ENCODE assay signal across 14 cellular contexts in genomic region chrX:150621652-150622051, GRCh38. TPM values are rescaled to one million over a fixed set of nuclear protein-coding genes. Genes with fewer than 3 reads are reported as not detected.
DNase-seq lines count a peak whose midpoint lies in the region; ATAC-seq lines count a peak whose summit lies in the region.
"Had no signal": no experiment of that assay in that cellular context is flagged by ENCODE, and none has a peak within 500 bp of the region (broad histone marks: within the 10 kb centered on the region; RNA-seq: fewer than 3 reads in every experiment).

No MANE protein-coding gene starts in this region.

- no peak for DNase-seq in activated naive CD4-positive, alpha-beta T cell treated with anti-CD3 and anti-CD28 coated beads, Interleukin-2, amount 10 ng/mL, durations not matched to agents 7 days and 5 days
- DNase-seq in OCI-M1 (lab: John Stamatoyannopoulos, UW) (peak; percentile 70), NCI-H2081 (lab: John Stamatoyannopoulos, UW) (no peak), NCI-H774 (lab: John Stamatoyannopoulos, UW) (no peak)
- DNase-seq in activated T-helper 1 cell treated with anti-CD3 and anti-CD28 coated beads, Interleukin-12 subunit alpha, Interleukin-12 subunit beta, Interleukin-2, Interleukin-4 antibody, amounts not matched to agents 30 ng/mL and 10 ng/mL and 1 ng/mL, durations not matched to agents 14 hours and 24 hours and 36 hours (ENCODE audit: low spot score) = no peak
- DNase-seq in stimulated activated effector memory CD8-positive, alpha-beta T cell treated with anti-CD3 and anti-CD28 coated beads, Interleukin-12 subunit alpha, Interleukin-12 subunit beta, amount 100 ng/mL, for 72 hours (ENCODE audit: low spot score in 2 of 2) = no peak
- DNase-seq: DMS53, MV-4-11, NCI-H1436, NCI-H2029, NCI-H2171 treated with DMSO at 0.1 percent for 48 hours, NCI-H748 treated with DMSO at 0.1 percent for 48 hours, PC-9 had no signal

- no peaks in the 10 kb centered on the region for H3K9me3 Mint-ChIP-seq in activated naive CD4-positive, alpha-beta T cell treated with anti-CD3 and anti-CD28 coated beads, Interleukin-2, amount 50 U/mL, for 24 hours
- no peaks in the 10 kb centered on the region for H3K9me3 Mint-ChIP-seq in activated naive CD4-positive, alpha-beta T cell treated with anti-CD3 and anti-CD28 coated beads, Interleukin-2, amount 10 ng/mL, durations not matched to agents 7 days and 5 days
- H3K9me3 Mint-ChIP-seq in activated T-helper 1 cell treated with anti-CD3 and anti-CD28 coated beads, Interleukin-12 subunit alpha, Interleukin-12 subunit beta, Interleukin-2, Interleukin-4 antibody, amounts not matched to agents 30 ng/mL and 10 ng/mL and 1 ng/mL, durations not matched to agents 14 hours and 24 hours and 36 hours = no peaks in the 10 kb centered on the region
- H3K9me3 Mint-ChIP-seq in stimulated activated effector memory CD8-positive, alpha-beta T cell treated with anti-CD3 and anti-CD28 coated beads, Interleukin-12 subunit alpha, Interleukin-12 subunit beta, amount 100 ng/mL, for 72 hours = no peaks in the 10 kb centered on the region

- H3K27me3 Mint-ChIP-seq in activated naive CD4-positive, alpha-beta T cell treated with anti-CD3 and anti-CD28 coated beads, Interleukin-2, amount 50 U/mL, for 24 hours = no peaks in the 10 kb centered on the region
- H3K27me3 Mint-ChIP-seq in activated naive CD4-positive, alpha-beta T cell treated with anti-CD3 and anti-CD28 coated beads, Interleukin-2, amount 10 ng/mL, durations not matched to agents 7 days and 5 days = no peaks in the 10 kb centered on the region
- no peaks in the 10 kb centered on the region for H3K27me3 Mint-ChIP-seq in activated T-helper 1 cell treated with anti-CD3 and anti-CD28 coated beads, Interleukin-12 subunit alpha, Interleukin-12 subunit beta, Interleukin-2, Interleukin-4 antibody, amounts not matched to agents 30 ng/mL and 10 ng/mL and 1 ng/mL, durations not matched to agents 14 hours and 24 hours and 36 hours (ENCODE audit: insufficient read depth)

- no peak overlapping the region for H3K4me3 Mint-ChIP-seq in activated naive CD4-positive, alpha-beta T cell treated with anti-CD3 and anti-CD28 coated beads, Interleukin-2, amount 50 U/mL, for 24 hours
- no peak overlapping the region for H3K4me3 Mint-ChIP-seq in activated naive CD4-positive, alpha-beta T cell treated with anti-CD3 and anti-CD28 coated beads, Interleukin-2, amount 10 ng/mL, durations not matched to agents 7 days and 5 days
- H3K4me3 Mint-ChIP-seq in activated T-helper 1 cell treated with anti-CD3 and anti-CD28 coated beads, Interleukin-12 subunit alpha, Interleukin-12 subunit beta, Interleukin-2, Interleukin-4 antibody, amounts not matched to agents 30 ng/mL and 10 ng/mL and 1 ng/mL, durations not matched to agents 14 hours and 24 hours and 36 hours = no peak overlapping the region
- no peak overlapping the region for H3K4me3 Mint-ChIP-seq in stimulated activated effector memory CD8-positive, alpha-beta T cell treated with anti-CD3 and anti-CD28 coated beads, Interleukin-12 subunit alpha, Interleukin-12 subunit beta, amount 100 ng/mL, for 72 hours

- ATAC-seq in stimulated activated effector memory CD8-positive, alpha-beta T cell treated with anti-CD3 and anti-CD28 coated beads, Interleukin-12 subunit alpha, Interleukin-12 subunit beta, amount 100 ng/mL, for 72 hours = no peak

- intact Hi-C loops in activated T-helper 1 cell treated with anti-CD3 and anti-CD28 coated beads, Interleukin-12 subunit alpha, Interleukin-12 subunit beta, Interleukin-2, Interleukin-4 antibody, amounts not matched to agents 30 ng/mL and 10 ng/mL and 1 ng/mL, durations not matched to agents 14 hours and 24 hours and 36 hours (cut with micrococcal nuclease) = no loop called here

- H3K4me1 Mint-ChIP-seq in activated naive CD4-positive, alpha-beta T cell treated with anti-CD3 and anti-CD28 coated beads, Interleukin-2, amount 50 U/mL, for 24 hours = peaks cover 10% of the 10 kb centered on the region
- H3K4me1 Mint-ChIP-seq in activated naive CD4-positive, alpha-beta T cell treated with anti-CD3 and anti-CD28 coated beads, Interleukin-2, amount 10 ng/mL, durations not matched to agents 7 days and 5 days = peaks cover 10% of the 10 kb centered on the region
- H3K4me1 Mint-ChIP-seq in activated T-helper 1 cell treated with anti-CD3 and anti-CD28 coated beads, Interleukin-12 subunit alpha, Interleukin-12 subunit beta, Interleukin-2, Interleukin-4 antibody, amounts not matched to agents 30 ng/mL and 10 ng/mL and 1 ng/mL, durations not matched to agents 14 hours and 24 hours and 36 hours (ENCODE audit: low read depth) = peaks cover 4% of the 10 kb centered on the region
- H3K4me1 Mint-ChIP-seq in stimulated activated effector memory CD8-positive, alpha-beta T cell treated with anti-CD3 and anti-CD28 coated beads, Interleukin-12 subunit alpha, Interleukin-12 subunit beta, amount 100 ng/mL, for 72 hours = peaks cover 6% of the 10 kb centered on the region

- CTCF ChIA-PET in activated naive CD4-positive, alpha-beta T cell treated with anti-CD3 and anti-CD28 coated beads, Interleukin-2, amount 10 ng/mL, durations not matched to agents 7 days and 5 days (lab: Charles Lee) = interaction anchor here (1.1 kb wide), 1 partner anchor 172 kb away, joined by 3 read pairs; no protein-coding TSS in a partner anchor

- peaks cover 10% of the 10 kb centered on the region for H3K36me3 Mint-ChIP-seq in activated naive CD4-positive, alpha-beta T cell treated with anti-CD3 and anti-CD28 coated beads, Interleukin-2, amount 50 U/mL, for 24 hours
- H3K36me3 Mint-ChIP-seq in activated naive CD4-positive, alpha-beta T cell treated with anti-CD3 and anti-CD28 coated beads, Interleukin-2, amount 10 ng/mL, durations not matched to agents 7 days and 5 days = peaks cover 43% of the 10 kb centered on the region
- H3K36me3 Mint-ChIP-seq in activated T-helper 1 cell treated with anti-CD3 and anti-CD28 coated beads, Interleukin-12 subunit alpha, Interleukin-12 subunit beta, Interleukin-2, Interleukin-4 antibody, amounts not matched to agents 30 ng/mL and 10 ng/mL and 1 ng/mL, durations not matched to agents 14 hours and 24 hours and 36 hours (ENCODE audit: low read depth) = peaks cover 40% of the 10 kb centered on the region
- peaks cover 67% of the 10 kb centered on the region for H3K36me3 Mint-ChIP-seq in stimulated activated effector memory CD8-positive, alpha-beta T cell treated with anti-CD3 and anti-CD28 coated beads, Interleukin-12 subunit alpha, Interleukin-12 subunit beta, amount 100 ng/mL, for 72 hours

- H3K27ac Mint-ChIP-seq in activated naive CD4-positive, alpha-beta T cell treated with anti-CD3 and anti-CD28 coated beads, Interleukin-2, amount 50 U/mL, for 24 hours = peak overlapping the region; percentile 37
- no peak overlapping the region for H3K27ac Mint-ChIP-seq in activated naive CD4-positive, alpha-beta T cell treated with anti-CD3 and anti-CD28 coated beads, Interleukin-2, amount 10 ng/mL, durations not matched to agents 7 days and 5 days
- H3K27ac Mint-ChIP-seq in activated T-helper 1 cell treated with anti-CD3 and anti-CD28 coated beads, Interleukin-12 subunit alpha, Interleukin-12 subunit beta, Interleukin-2, Interleukin-4 antibody, amounts not matched to agents 30 ng/mL and 10 ng/mL and 1 ng/mL, durations not matched to agents 14 hours and 24 hours and 36 hours = peak overlapping the region; percentile 27
- peak overlapping the region; percentile 56 for H3K27ac Mint-ChIP-seq in stimulated activated effector memory CD8-positive, alpha-beta T cell treated with anti-CD3 and anti-CD28 coated beads, Interleukin-12 subunit alpha, Interleukin-12 subunit beta, amount 100 ng/mL, for 72 hours

RNA-seq across cellular contexts. Expression of gene MTM1, which starts 53.2 kb away (rescaled TPM):
- total RNA-seq in activated T-helper 1 cell treated with anti-CD3 and anti-CD28 coated beads, Interleukin-12 subunit alpha, Interleukin-12 subunit beta, Interleukin-2, Interleukin-4 antibody, amounts not matched to agents 30 ng/mL and 10 ng/mL and 1 ng/mL, durations not matched to agents 14 hours and 24 hours and 36 hours = 24.1 and 24.3 TPM in 2 replicates
